In genomic region chrX:115330498-115331138, GRCh38 we compare ENCODE assay signal across 8 cellular contexts. TPM values are rescaled to one million over a fixed set of nuclear protein-coding genes. Genes with fewer than 3 reads are reported as not detected.
A peak's percentile ranks its signal among the peaks of the same experiment; 100 is the strongest.
DNase-seq lines count a peak whose midpoint lies in the region; ATAC-seq and TF ChIP-seq lines count a peak whose summit lies in the region.

No MANE protein-coding gene starts in this region.

- no peaks in the 10 kb centered on the region for H3K9me3 Mint-ChIP-seq in T-helper 2 cell treated with Interferon-gamma antibody and Interleukin-4, amounts not matched to agents 5 μg/mL and 100 μg/mL, for 36 hours

- no peaks in the 10 kb centered on the region for H3K27me3 ChIP-seq in rectal smooth muscle tissue (ENCODE audit: control insufficient read depth, insufficient read depth, low read length)

- H3K36me3 Mint-ChIP-seq in T-helper 2 cell treated with Interferon-gamma antibody and Interleukin-4, amounts not matched to agents 5 μg/mL and 100 μg/mL, for 36 hours (ENCODE audit: low read depth) = no peaks in the 10 kb centered on the region

- ATAC-seq in GM18511 (IDR thresholded peaks at IDR 0.05; ENCODE audit: unreplicated experiment) (peak; percentile 81), left cardiac atrium (peak; percentile 49 to 55)

- TF ChIP-seq CTCF in WI38 (IDR thresholded peaks at IDR 0.05; ENCODE audit: low read depth, low read length) = peak; percentile 71

- H3K4me1 Mint-ChIP-seq in T-helper 2 cell treated with Interferon-gamma antibody and Interleukin-4, amounts not matched to agents 5 μg/mL and 100 μg/mL, for 36 hours (ENCODE audit: low read depth) = no peaks in the 10 kb centered on the region

- no peak overlapping the region for H3K4me3 Mint-ChIP-seq in T-helper 2 cell treated with Interferon-gamma antibody and Interleukin-4, amounts not matched to agents 5 μg/mL and 100 μg/mL, for 36 hours

- intact Hi-C loops in left cardiac atrium (cut with DNase I) = loop anchor here (1.0 to 5.0 kb wide), 3 partner anchors 312 to 362 kb away; no protein-coding TSS in a partner anchor

- no peak overlapping the region for H3K27ac ChIP-seq in rectal smooth muscle tissue (ENCODE audit: low read depth, low read length)

- peak; percentile 42 for DNase-seq in Caki2 (ENCODE audit: low read depth)
- DNase-seq in NCI-H1417 (lab: John Stamatoyannopoulos, UW) = peak; percentile 50 to 81 (median 70)
- DNase-seq in left cardiac atrium = peak; percentile 27
- no peak for DNase-seq in epidermal melanocyte (ENCODE audit: insufficient read length, low spot score)
- no peak for DNase-seq in T-helper 2 cell treated with Interferon-gamma antibody and Interleukin-4, amounts not matched to agents 5 μg/mL and 100 μg/mL, for 36 hours (ENCODE audit: low spot score)

- no peaks in the 10 kb centered on the region for H3K4me1 ChIP-seq in rectal smooth muscle tissue (ENCODE audit: control insufficient read depth, insufficient read depth, low read length)

- H3K4me3 ChIP-seq in WI38 (ENCODE audit: low read depth, low read length) (no peak overlapping the region), rectal smooth muscle tissue (ENCODE audit: low read length) (peak overlapping the region; percentile 5)

- H3K27me3 Mint-ChIP-seq in T-helper 2 cell treated with Interferon-gamma antibody and Interleukin-4, amounts not matched to agents 5 μg/mL and 100 μg/mL, for 36 hours (ENCODE audit: low read depth) = no peaks in the 10 kb centered on the region

- no peak overlapping the region for H3K27ac Mint-ChIP-seq in T-helper 2 cell treated with Interferon-gamma antibody and Interleukin-4, amounts not matched to agents 5 μg/mL and 100 μg/mL, for 36 hours

- in situ Hi-C loops in Caki2 (cut with HindIII; ENCODE audit: low pct_unique_long_range_greater_than_20kb, low sequenced_read_pairs) = no loop called here

- H3K36me3 ChIP-seq in rectal smooth muscle tissue (ENCODE audit: control insufficient read depth, insufficient read depth, low read length) = no peaks in the 10 kb centered on the region

- no peak overlapping the region for H3K9ac ChIP-seq in rectal smooth muscle tissue (ENCODE audit: low read length)

RNA-seq across cellular contexts. Expression of gene LUZP4, which starts 41.1 kb away (rescaled TPM):
- total RNA-seq in Caki2 (2014; rRNA removed; shearing (Covaris generic); ENCODE audit: low replicate concordance) = not detected in 2 replicates
- total RNA-seq in left cardiac atrium = not detected

Comparison
In these comparisons a context has a peak if more than half of its experiments do, and no peak if none do; other contexts are left out.
1. DNase-seq: peak in Caki2 (single experiment), NCI-H1417 (3 of 3) and left cardiac atrium (single experiment); none in epidermal melanocyte (single experiment) and T-helper 2 cell treated with Interferon-gamma antibody and Interleukin-4, amounts not matched to agents 5 μg/mL and 100 μg/mL, for 36 hours (single experiment).